Comparison of ENCODE assay signal across 23 cellular contexts in the genomic region with DNA sequence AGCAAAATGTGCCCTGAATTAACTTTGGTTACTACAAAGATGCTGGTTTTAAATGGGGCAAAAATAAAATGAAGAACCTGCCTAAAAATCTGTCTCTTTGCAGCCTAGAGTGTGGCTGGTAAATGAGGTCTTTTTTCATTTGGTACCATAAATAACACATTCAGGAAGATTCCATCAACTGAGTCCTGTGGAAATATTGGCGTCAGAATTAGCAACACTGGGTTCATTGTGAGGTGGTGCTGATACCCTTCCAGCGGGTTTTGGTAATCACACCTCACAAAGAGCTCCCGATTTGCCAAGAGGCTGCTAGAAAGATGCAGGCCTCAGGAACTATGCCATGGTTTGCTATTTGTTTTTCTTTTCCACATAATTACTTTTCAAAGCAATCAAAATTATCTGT.
"Had no signal": no experiment of that assay in that cellular context is flagged by ENCODE, and none has a peak within 500 bp of the region (broad histone marks: within the 10 kb centered on the region; RNA-seq: fewer than 3 reads in every experiment).

No MANE protein-coding gene starts in this region.

- H3K9me3 ChIP-seq: right lobe of liver, stomach, vagina had no signal

- H3K27me3 ChIP-seq: right lobe of liver, vagina had no signal

- H3K27ac ChIP-seq: right lobe of liver, stomach, vagina had no signal

- H3K4me1 ChIP-seq: vagina had no signal

- H3K36me3 ChIP-seq: right lobe of liver, stomach, vagina had no signal

- ATAC-seq: activated CD4-positive, alpha-beta T cell treated with anti-CD3 and anti-CD28 coated beads for 36 hours; activated T-helper 17 cell treated with anti-CD3 and anti-CD28 coated beads, Interleukin-2, amount 50 U/mL, for 72 hours; left lobe of liver; natural killer cell; right lobe of liver; stimulated activated memory B cell treated with anti-CD40 and anti-IgM and Interleukin-4, amounts not matched to agents 10 μg/mL and 1 μg/mL and 100 μg/mL, for 72 hours; WTC11 had no signal

- H3K4me3 ChIP-seq: right lobe of liver, stomach, vagina had no signal

- DNase-seq: activated CD4-positive, alpha-beta T cell treated with anti-CD3 and anti-CD28 coated beads for 36 hours; activated CD4-positive, alpha-beta T cell treated with anti-CD3 and anti-CD28 coated beads, Interleukin-2, amount 50 U/mL, for 4 hours; activated CD8-positive, alpha-beta memory T cell treated with anti-CD3 and anti-CD28 coated beads for 24 hours; activated CD8-positive, alpha-beta memory T cell treated with anti-CD3 and anti-CD28 coated beads, Interleukin-2, amount 50 U/mL, for 4 hours; activated naive CD4-positive, alpha-beta T cell; activated naive CD8-positive, alpha-beta T cell treated with anti-CD3 and anti-CD28 coated beads, Interleukin-2, amount 10 ng/mL, durations not matched to agents 7 days and 5 days; activated T-cell treated with anti-CD3 and anti-CD28 coated beads, Interleukin-2, amount 50 U/mL, for 24 hours; amniotic stem cell; dermis blood vessel endothelial cell; effector memory CD4-positive, alpha-beta T cell; foreskin melanocyte; islet precursor cell; natural killer cell; right lobe of liver; small intestine; stimulated activated CD4-positive, alpha-beta T cell treated with anti-CD3 and anti-CD28 coated beads, Interleukin-2, amount 100 ng/mL, for 24 hours; stomach; T1000 had no signal

- FAIRE-seq: small intestine had no signal
